ENCODE assay signal across 29 cellular contexts in genomic region chr15:75493732-75494131, GRCh38.
"Had no signal": no experiment of that assay in that cellular context is flagged by ENCODE, and none has a peak within 500 bp of the region (broad histone marks: within the 10 kb centered on the region; RNA-seq: fewer than 3 reads in every experiment).

No MANE protein-coding gene starts in this region.

- H2AFZ ChIP-seq: neural progenitor cell, parathyroid adenoma had no signal

- H3K4me1 Mint-ChIP-seq: endodermal cell; immature natural killer cell; nephron; neural progenitor cell; stimulated activated memory B cell treated with anti-CD40 and anti-IgM and Interleukin-4, amounts not matched to agents 10 μg/mL and 1 μg/mL and 100 μg/mL, for 72 hours had no signal

- H3K79me2 ChIP-seq: parathyroid adenoma had no signal

- H3K9me3 ChIP-seq: colonic mucosa, esophagus squamous epithelium, right atrium auricular region, testis, tibial artery had no signal

- DNase-seq: colonic mucosa; effector CD8-positive, alpha-beta T cell; endodermal cell; erythroblast; esophagus squamous epithelium; hypothalamus; immature natural killer cell; islet precursor cell; kidney glomerular epithelial cell; left colon; left ventricle myocardium superior; mesendoderm; midbrain; naive thymus-derived CD4-positive, alpha-beta T cell; spleen; stimulated activated CD4-positive, alpha-beta T cell treated with anti-CD3 and anti-CD28 coated beads, Interleukin-4, amount 100 ng/mL, for 4 hours; stimulated activated naive CD8-positive, alpha-beta T cell treated with anti-CD3 and anti-CD28 coated beads, Interleukin-15, Interleukin-2, amounts not matched to agents 100 U/mL and 50 U/mL, for 24 hours; substantia nigra; testis; tibial artery had no signal

- H3K9me3 Mint-ChIP-seq: dendritic cell treated with granulocyte-macrophage colony-stimulating factor and Interleukin-4, amounts not matched to agents 40 ng/mL and 50 ng/mL, for 4 days; endodermal cell; immature natural killer cell; neural progenitor cell; stimulated activated memory B cell treated with anti-CD40 and anti-IgM and Interleukin-4, amounts not matched to agents 10 μg/mL and 1 μg/mL and 100 μg/mL, for 72 hours; type B pancreatic cell had no signal

- H3K4me1 ChIP-seq: colonic mucosa, esophagus squamous epithelium, neural progenitor cell, parathyroid adenoma, right atrium auricular region, spleen, testis, tibial artery had no signal

- H3K27me3 Mint-ChIP-seq: dendritic cell treated with granulocyte-macrophage colony-stimulating factor and Interleukin-4, amounts not matched to agents 40 ng/mL and 50 ng/mL, for 4 days; naive thymus-derived CD4-positive, alpha-beta T cell; progenitor cell of endocrine pancreas; stimulated activated memory B cell treated with anti-CD40 and anti-IgM and Interleukin-4, amounts not matched to agents 10 μg/mL and 1 μg/mL and 100 μg/mL, for 72 hours; type B pancreatic cell had no signal

- H3K27ac ChIP-seq: colonic mucosa, esophagus squamous epithelium, neural progenitor cell, parathyroid adenoma, right atrium auricular region, skin epidermis, spleen, testis, tibial artery had no signal

- H3K27me3 ChIP-seq: colonic mucosa, esophagus squamous epithelium, neural progenitor cell, right atrium auricular region, spleen, testis, tibial artery had no signal

- H3K4me3 Mint-ChIP-seq: dendritic cell treated with granulocyte-macrophage colony-stimulating factor and Interleukin-4, amounts not matched to agents 40 ng/mL and 50 ng/mL, for 4 days; endodermal cell; immature natural killer cell; naive thymus-derived CD4-positive, alpha-beta T cell; nephron; neural progenitor cell; stimulated activated memory B cell treated with anti-CD40 and anti-IgM and Interleukin-4, amounts not matched to agents 10 μg/mL and 1 μg/mL and 100 μg/mL, for 72 hours; type B pancreatic cell had no signal

- H3K36me3 ChIP-seq: colonic mucosa, neural progenitor cell had no signal

- H3K4me3 ChIP-seq: colonic mucosa, esophagus squamous epithelium, neural progenitor cell, right atrium auricular region, skin epidermis, spleen, testis, tibial artery had no signal

- ATAC-seq: left colon; left ventricle myocardium superior; naive thymus-derived CD4-positive, alpha-beta T cell; stimulated activated memory B cell treated with anti-CD40 and anti-IgM and Interleukin-4, amounts not matched to agents 10 μg/mL and 1 μg/mL and 100 μg/mL, for 72 hours; stimulated activated naive CD8-positive, alpha-beta T cell treated with anti-CD3 and anti-CD28 coated beads, Interleukin-15, Interleukin-2, amounts not matched to agents 100 U/mL and 50 U/mL, for 24 hours had no signal

- H3K27ac Mint-ChIP-seq: dendritic cell treated with granulocyte-macrophage colony-stimulating factor and Interleukin-4, amounts not matched to agents 40 ng/mL and 50 ng/mL, for 4 days; endodermal cell; naive thymus-derived CD4-positive, alpha-beta T cell; nephron; neural progenitor cell; progenitor cell of endocrine pancreas; stimulated activated memory B cell treated with anti-CD40 and anti-IgM and Interleukin-4, amounts not matched to agents 10 μg/mL and 1 μg/mL and 100 μg/mL, for 72 hours; type B pancreatic cell had no signal

- H3K4me2 ChIP-seq: neural progenitor cell had no signal
